ENCODE assay signal across 16 cellular contexts in genomic region chr10:70669732-70670317, GRCh38. TPM values are rescaled to one million over a fixed set of nuclear protein-coding genes. Genes with fewer than 3 reads are reported as not detected.
A peak's percentile ranks its signal among the peaks of the same experiment; 100 is the strongest.
DNase-seq lines count a peak whose midpoint lies in the region; ATAC-seq, FAIRE-seq and TF ChIP-seq lines count a peak whose summit lies in the region.
"Had no signal": no experiment of that assay in that cellular context is flagged by ENCODE, and none has a peak within 500 bp of the region (broad histone marks: within the 10 kb centered on the region; RNA-seq: fewer than 3 reads in every experiment).

No MANE protein-coding gene starts in this region.

- peaks cover 0 to 1% (median 0%) of the 10 kb centered on the region in 5 donors for H3K9me3 Mint-ChIP-seq in CD8-positive, alpha-beta memory T cell
- H3K9me3 Mint-ChIP-seq in glutamatergic neuron (ENCODE audit: unreplicated experiment), result peaks cover 12% of the 10 kb centered on the region
- no peaks in the 10 kb centered on the region for H3K9me3 Mint-ChIP-seq in stimulated activated effector memory CD8-positive, alpha-beta T cell treated with anti-CD3 and anti-CD28 coated beads, Interleukin-12 subunit alpha, Interleukin-12 subunit beta, amount 100 ng/mL, for 72 hours
- H3K9me3 Mint-ChIP-seq in activated naive CD4-positive, alpha-beta T cell treated with anti-CD3 and anti-CD28 coated beads, Interleukin-2, amount 50 U/mL, for 72 hours, result peaks cover 4% of the 10 kb centered on the region in 2 donors

- H3K4me1 Mint-ChIP-seq in CD8-positive, alpha-beta memory T cell, result peaks cover 10 to 14% (median 13%) of the 10 kb centered on the region in 3 donors
- H3K4me1 Mint-ChIP-seq in glutamatergic neuron (ENCODE audit: low read depth, unreplicated experiment), result peaks cover 18% of the 10 kb centered on the region
- H3K4me1 Mint-ChIP-seq in stimulated activated effector memory CD8-positive, alpha-beta T cell treated with anti-CD3 and anti-CD28 coated beads, Interleukin-12 subunit alpha, Interleukin-12 subunit beta, amount 100 ng/mL, for 72 hours, result peaks cover 25% of the 10 kb centered on the region

- in situ Hi-C loops in K562 (cut with MboI) (no loop called here), GM13976 (cut with MboI; ENCODE audit: low sequenced_read_pairs, unreplicated experiment) (no loop called here)

- peak overlapping the region; percentile 81 for H3K27ac ChIP-seq in CD8-positive, alpha-beta memory T cell (ENCODE audit: low read depth, low read length)
- H3K27ac ChIP-seq in K562 (ENCODE audit: extremely low read depth, low read depth, low read length), result peak overlapping the region; percentile 82
- H3K27ac ChIP-seq: 22Rv1, BLaER1 had no signal

- no peak for DNase-seq in CD8-positive, alpha-beta memory T cell
- DNase-seq in K562 (ENCODE audit: extremely low read depth in 1 of 4, low spot score in 3 of 4) (no peak), glutamatergic neuron (no peak), NCI-H2029 treated with DMSO at 0.1 percent for 48 hours (lab: John Stamatoyannopoulos, UW) (no peak), GM13976 (ENCODE audit: low spot score) (no peak), GM10248 (ENCODE audit: extremely low spot score) (no peak)
- DNase-seq in stimulated activated effector memory CD8-positive, alpha-beta T cell treated with anti-CD3 and anti-CD28 coated beads, Interleukin-12 subunit alpha, Interleukin-12 subunit beta, amount 100 ng/mL, for 72 hours (ENCODE audit: low spot score in 2 of 2), result no peak
- no peak for DNase-seq in activated naive CD4-positive, alpha-beta T cell treated with anti-CD3 and anti-CD28 coated beads, Interleukin-2, amount 50 U/mL, for 72 hours (ENCODE audit: low spot score in 2 of 2)
- DNase-seq: AML-193, DMS 273 treated with DMSO at 0.1 percent for 48 hours, H9, IMR-90 had no signal

- H3K4me3 Mint-ChIP-seq in CD8-positive, alpha-beta memory T cell, result no peak overlapping the region
- H3K4me3 Mint-ChIP-seq in glutamatergic neuron (ENCODE audit: unreplicated experiment), result peak overlapping the region; percentile 43
- no peak overlapping the region for H3K4me3 Mint-ChIP-seq in stimulated activated effector memory CD8-positive, alpha-beta T cell treated with anti-CD3 and anti-CD28 coated beads, Interleukin-12 subunit alpha, Interleukin-12 subunit beta, amount 100 ng/mL, for 72 hours
- H3K4me3 Mint-ChIP-seq: H9 had no signal

- FAIRE-seq in K562 (lab: Jason Lieb, UNC), result no peak
- FAIRE-seq: G401.6, GM12892 had no signal

- TF ChIP-seq CTCF in K562 (IDR thresholded peaks at IDR 0.05 in 2 of 3, conservative IDR thresholded peaks at IDR 0.05 in 1 of 3; ENCODE audit: insufficient read depth in 2 of 3, low read depth in 1 of 3, low read length in 3 of 3) (no peak), glutamatergic neuron (IDR thresholded peaks at IDR 0.05; ENCODE audit: partially characterized antibody, unreplicated experiment) (no peak), GM13976 (IDR thresholded peaks at IDR 0.05; ENCODE audit: borderline replicate concordance, control extremely low read depth, extremely low read depth, insufficient read depth, missing control alignments) (no peak), GM10248 (IDR thresholded peaks at IDR 0.05; ENCODE audit: control extremely low read depth, extremely low read depth, low read depth, missing control alignments) (no peak)

- TF ChIP-seq RAD21 in K562 (CRISPR knock-in tag; conservative IDR thresholded peaks at IDR 0.05 in 1 of 2, IDR thresholded peaks at IDR 0.05 in 1 of 2), result no peak

- H3K4me3 ChIP-seq in CD8-positive, alpha-beta memory T cell (ENCODE audit: low read length), result no peak overlapping the region
- H3K4me3 ChIP-seq in K562, result no peak overlapping the region
- H3K4me3 ChIP-seq: BLaER1 had no signal

- H3K27me3 Mint-ChIP-seq in CD8-positive, alpha-beta memory T cell, result peaks cover 19 to 31% of the 10 kb centered on the region in 2 donors
- H3K27me3 Mint-ChIP-seq in glutamatergic neuron (ENCODE audit: unreplicated experiment), result peaks cover 3% of the 10 kb centered on the region

- H2AFZ ChIP-seq in K562 (ENCODE audit: low read depth, low read length), result peak overlapping the region; percentile 79

- no peaks in the 10 kb centered on the region for H3K36me3 ChIP-seq in CD8-positive, alpha-beta memory T cell (ENCODE audit: insufficient read depth, low read length)
- H3K36me3 ChIP-seq in K562 (ENCODE audit: control insufficient read depth, insufficient read depth, low read length), result peaks cover 9% of the 10 kb centered on the region; the same call in 2 of the 3 replicates
- H3K36me3 ChIP-seq: BLaER1 had no signal

- no peaks in the 10 kb centered on the region for H3K9me3 ChIP-seq in CD8-positive, alpha-beta memory T cell (ENCODE audit: low read length)
- H3K9me3 ChIP-seq in K562 (replicated peaks; ENCODE audit: control insufficient read depth, insufficient read depth, low read depth, low read length), result no peaks in the 10 kb centered on the region

- peak overlapping the region; percentile 57 to 85 for H3K9ac ChIP-seq in K562 (ENCODE audit: insufficient read depth in 1 of 2, low read depth in 2 of 2, low read length in 2 of 2)
- H3K9ac ChIP-seq: BLaER1 had no signal

- H3K36me3 Mint-ChIP-seq in CD8-positive, alpha-beta memory T cell, result no peaks in the 10 kb centered on the region
- peaks cover 7% of the 10 kb centered on the region for H3K36me3 Mint-ChIP-seq in glutamatergic neuron (ENCODE audit: unreplicated experiment)
- no peaks in the 10 kb centered on the region for H3K36me3 Mint-ChIP-seq in stimulated activated effector memory CD8-positive, alpha-beta T cell treated with anti-CD3 and anti-CD28 coated beads, Interleukin-12 subunit alpha, Interleukin-12 subunit beta, amount 100 ng/mL, for 72 hours
- H3K36me3 Mint-ChIP-seq in activated naive CD4-positive, alpha-beta T cell treated with anti-CD3 and anti-CD28 coated beads, Interleukin-2, amount 50 U/mL, for 72 hours, result peaks cover 0 to 6% of the 10 kb centered on the region in 2 donors

- CTCF ChIA-PET in CD8-positive, alpha-beta memory T cell (lab: Charles Lee), result interaction anchor here (0.6 kb wide), 1 partner anchor 302 kb away, joined by 3 read pairs; no protein-coding TSS in a partner anchor
- CTCF ChIA-PET in K562 (lab: Yijun Ruan, JAX; ENCODE audit: low intra/inter-chr PET ratio) (no interaction called here), GM10248 (lab: Yijun Ruan, JAX) (no interaction called here)

- peaks cover 36% of the 10 kb centered on the region for H3K79me2 ChIP-seq in K562 (ENCODE audit: control insufficient read depth, insufficient read depth, low read length)

- no peaks in the 10 kb centered on the region for H3K9me1 ChIP-seq in K562 (ENCODE audit: control insufficient read depth, insufficient read depth, low read length)

- TF ChIP-seq EP300 in K562 (IDR thresholded peaks at IDR 0.05; ENCODE audit: low read length), result no peak

- H3K27ac Mint-ChIP-seq in CD8-positive, alpha-beta memory T cell, result no peak overlapping the region
- no peak overlapping the region for H3K27ac Mint-ChIP-seq in glutamatergic neuron (ENCODE audit: unreplicated experiment)
- peak overlapping the region; percentile 55 for H3K27ac Mint-ChIP-seq in stimulated activated effector memory CD8-positive, alpha-beta T cell treated with anti-CD3 and anti-CD28 coated beads, Interleukin-12 subunit alpha, Interleukin-12 subunit beta, amount 100 ng/mL, for 72 hours
- H3K27ac Mint-ChIP-seq in activated naive CD4-positive, alpha-beta T cell treated with anti-CD3 and anti-CD28 coated beads, Interleukin-2, amount 50 U/mL, for 72 hours, result no peak overlapping the region
- H3K27ac Mint-ChIP-seq: H9 had no signal

- intact Hi-C loops in K562 (cut with micrococcal nuclease), result no loop called here

- H3K27me3 ChIP-seq in CD8-positive, alpha-beta memory T cell (ENCODE audit: insufficient read depth, low read length, poor library complexity, severe bottlenecking), result peaks cover 4% of the 10 kb centered on the region
- no peaks in the 10 kb centered on the region for H3K27me3 ChIP-seq in K562 (ENCODE audit: control insufficient read depth in 2 of 2, insufficient read depth in 2 of 2, low read length in 2 of 2)

- WGBS in K562 (ENCODE audit: insufficient coverage, low coverage, missing lambda C conversion rate), result 34% methylated on average over 7 of the region's 7 CpGs

- BruUV-seq in K562 (replicated peaks; lab: Mats Ljungman, UMichigan), result no TSS peak

- H4K20me1 ChIP-seq in K562 (replicated peaks; ENCODE audit: control insufficient read depth, insufficient read depth, low read length), result no peaks in the 10 kb centered on the region

- POLR2A ChIA-PET in CD8-positive, alpha-beta memory T cell (lab: Charles Lee), result no interaction called here
- POLR2A ChIA-PET in K562 (lab: Yijun Ruan, JAX), result interaction anchor here (0.6 to 2.5 kb wide), 8 partner anchors 11 to 266 kb away, joined by 3 to 8 read pairs (median 4); partner anchors contain the start of gene EIF4EBP2
- POLR2A ChIA-PET in GM10248 (lab: Yijun Ruan, JAX), result no interaction called here

- TF ChIP-seq POLR2A in K562 (conservative IDR thresholded peaks at IDR 0.05), result no peak

- ATAC-seq in K562, result no peak
- no peak for ATAC-seq in stimulated activated effector memory CD8-positive, alpha-beta T cell treated with anti-CD3 and anti-CD28 coated beads, Interleukin-12 subunit alpha, Interleukin-12 subunit beta, amount 100 ng/mL, for 72 hours
- no peak for ATAC-seq in activated naive CD4-positive, alpha-beta T cell treated with anti-CD3 and anti-CD28 coated beads, Interleukin-2, amount 50 U/mL, for 72 hours

- no peaks in the 10 kb centered on the region for H3K4me1 ChIP-seq in CD8-positive, alpha-beta memory T cell (ENCODE audit: insufficient read depth, low read length)
- H3K4me1 ChIP-seq in K562 (replicated peaks in 1 of 2; ENCODE audit: control insufficient read depth in 2 of 2, insufficient read depth in 2 of 2, low read length in 2 of 2), result peaks cover 75 to 86% of the 10 kb centered on the region in 2 experiments

- H3K4me2 ChIP-seq in K562 (ENCODE audit: insufficient read depth, low read length), result peak overlapping the region; percentile 58

RNA-seq across cellular contexts. Expression of gene ADAMTS14, which starts 2.5 kb away (rescaled TPM):
- not detected for total RNA-seq in CD8-positive, alpha-beta memory T cell
- polyA plus RNA-seq in CD8-positive, alpha-beta memory T cell, result 0.06 TPM
- 66.8 and 209 TPM in 2 replicates for total RNA-seq in K562 (2011; cell fraction: chromatin; rRNA removed; ENCODE audit: low replicate concordance)
- 115 and 150 TPM in 2 replicates for total RNA-seq in K562 (2011; cell fraction: nucleolus; rRNA removed)
- 67.9 and 80.6 TPM in 2 replicates for total RNA-seq in K562 (2011; cell fraction: nucleoplasm; rRNA removed)
- 15.9 and 23.8 TPM in 2 replicates for total RNA-seq in K562 (2014; rRNA removed)
- total RNA-seq in K562 (2014; rRNA removed; fragmentation: Illumina TruSeq; extraction: Trizol), result 4.3 and 6.3 TPM in 2 replicates
- total RNA-seq in K562 (2015; rRNA removed; fragmentation: Illumina TruSeq; extraction: Trizol), result 15.3 and 15.4 TPM in 2 replicates
- total RNA-seq in K562 (2021), result 30.4 and 31.7 TPM in 2 replicates
- 37.4 and 45.4 TPM in 2 replicates for polyA plus RNA-seq in K562 (2011; rRNA removed)
- polyA plus RNA-seq in K562 (2011; cell fraction: cytosol; rRNA removed), result 27.2 and 39.3 TPM in 2 replicates
- polyA plus RNA-seq in K562 (2011; cell fraction: nucleus; rRNA removed), result 187 and 443 TPM in 2 replicates
- 30.9 and 86.2 TPM in 2 replicates for polyA plus RNA-seq in K562 (2012)
- polyA plus RNA-seq in K562 (2014; fragmentation: Illumina TruSeq; extraction: Trizol), result 20.3 and 24.1 TPM in 2 replicates
- under 1 TPM; 0.04 to 0.27 TPM for polyA plus RNA-seq in K562 (2014; fragmentation: Nextera tagmentation; extraction: Ambion mirVana)
- 32.7 and 35.9 TPM in 2 replicates for polyA plus RNA-seq in K562 (2014; rRNA removed)
- polyA minus RNA-seq in K562 (2011; rRNA and poly(A)+ RNA removed), result 8.4 and 15.8 TPM in 2 replicates
- polyA minus RNA-seq in K562 (2011; cell fraction: cytosol; rRNA and poly(A)+ RNA removed), result 15.8 and 16.4 TPM in 2 replicates
- 55.8 and 81.5 TPM in 2 replicates for polyA minus RNA-seq in K562 (2011; cell fraction: nucleus; rRNA and poly(A)+ RNA removed)
- total RNA-seq in glutamatergic neuron (ENCODE audit: unreplicated experiment), result 29.8 TPM
- total RNA-seq in activated naive CD4-positive, alpha-beta T cell treated with anti-CD3 and anti-CD28 coated beads, Interleukin-2, amount 50 U/mL, for 72 hours, result under 1 TPM; 0.11 to 0.16 TPM

Comparison
In these comparisons a context has a peak if more than half of its experiments do, and no peak if none do; other contexts are left out.
1. RNA of gene ADAMTS14, which starts 2.5 kb away (total RNA-seq): 29.8 TPM in glutamatergic neuron (single experiment) and 4.3 to 209 TPM in K562; 0.11 to 0.16 TPM in activated naive CD4-positive, alpha-beta T cell treated with anti-CD3 and anti-CD28 coated beads, Interleukin-2, amount 50 U/mL, for 72 hours and not detected in CD8-positive, alpha-beta memory T cell; every median in the first group is over 4 times any median in the second.